Comparison of ENCODE assay signal across 1 cellular context in the genomic region with DNA sequence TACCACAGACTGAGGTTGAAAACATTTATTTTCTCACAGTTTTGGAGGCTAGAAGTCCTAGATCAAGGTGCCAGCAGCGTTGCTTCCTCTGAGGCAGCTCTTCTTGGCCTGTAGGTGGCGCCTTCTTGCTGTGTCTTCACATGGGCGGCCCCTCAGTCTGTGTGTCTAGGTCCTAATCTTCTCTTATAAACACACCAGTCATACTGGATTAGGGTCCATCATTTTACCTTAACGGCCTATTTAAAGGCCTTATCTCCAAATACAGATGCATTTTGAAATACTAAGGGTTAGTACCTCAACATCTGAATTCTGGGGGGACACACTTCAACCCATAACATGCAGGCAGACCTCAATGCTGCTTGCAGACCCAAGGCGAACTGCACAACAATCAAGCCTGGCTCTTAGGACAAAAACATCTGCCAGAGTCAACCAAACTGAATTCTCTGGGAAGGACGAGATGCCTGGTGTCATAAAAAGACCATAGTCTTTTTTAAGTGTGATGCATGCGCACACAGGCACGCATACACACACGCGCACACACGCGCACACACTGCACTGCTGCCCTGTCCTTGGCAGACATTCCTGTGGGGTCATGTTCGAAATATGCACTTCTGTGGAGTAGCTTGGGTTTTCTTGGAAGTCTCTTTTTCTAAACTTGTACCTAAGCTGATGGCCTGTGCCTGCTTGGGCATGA.
TF ChIP-seq lines count a peak whose summit lies in the region.

No MANE protein-coding gene starts in this region.

TF ChIP-seq in HepG2, 621 proteins besides CTCF, POLR2A, EP300 and RAD21 (continued from another document):
- TF ChIP-seq, protein P1, sequence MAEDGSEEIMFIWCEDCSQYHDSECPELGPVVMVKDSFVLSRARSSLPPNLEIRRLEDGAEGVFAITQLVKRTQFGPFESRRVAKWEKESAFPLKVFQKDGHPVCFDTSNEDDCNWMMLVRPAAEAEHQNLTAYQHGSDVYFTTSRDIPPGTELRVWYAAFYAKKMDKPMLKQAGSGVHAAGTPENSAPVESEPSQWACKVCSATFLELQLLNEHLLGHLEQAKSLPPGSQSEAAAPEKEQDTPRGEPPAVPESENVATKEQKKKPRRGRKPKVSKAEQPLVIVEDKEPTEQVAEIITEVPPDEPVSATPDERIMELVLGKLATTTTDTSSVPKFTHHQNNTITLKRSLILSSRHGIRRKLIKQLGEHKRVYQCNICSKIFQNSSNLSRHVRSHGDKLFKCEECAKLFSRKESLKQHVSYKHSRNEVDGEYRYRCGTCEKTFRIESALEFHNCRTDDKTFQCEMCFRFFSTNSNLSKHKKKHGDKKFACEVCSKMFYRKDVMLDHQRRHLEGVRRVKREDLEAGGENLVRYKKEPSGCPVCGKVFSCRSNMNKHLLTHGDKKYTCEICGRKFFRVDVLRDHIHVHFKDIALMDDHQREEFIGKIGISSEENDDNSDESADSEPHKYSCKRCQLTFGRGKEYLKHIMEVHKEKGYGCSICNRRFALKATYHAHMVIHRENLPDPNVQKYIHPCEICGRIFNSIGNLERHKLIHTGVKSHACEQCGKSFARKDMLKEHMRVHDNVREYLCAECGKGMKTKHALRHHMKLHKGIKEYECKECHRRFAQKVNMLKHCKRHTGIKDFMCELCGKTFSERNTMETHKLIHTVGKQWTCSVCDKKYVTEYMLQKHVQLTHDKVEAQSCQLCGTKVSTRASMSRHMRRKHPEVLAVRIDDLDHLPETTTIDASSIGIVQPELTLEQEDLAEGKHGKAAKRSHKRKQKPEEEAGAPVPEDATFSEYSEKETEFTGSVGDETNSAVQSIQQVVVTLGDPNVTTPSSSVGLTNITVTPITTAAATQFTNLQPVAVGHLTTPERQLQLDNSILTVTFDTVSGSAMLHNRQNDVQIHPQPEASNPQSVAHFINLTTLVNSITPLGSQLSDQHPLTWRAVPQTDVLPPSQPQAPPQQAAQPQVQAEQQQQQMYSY (CRISPR knock-in tag; IDR thresholded peaks at IDR 0.05), result no peak
- TF ChIP-seq SMAD9 (CRISPR knock-in tag; IDR thresholded peaks at IDR 0.05), result no peak
- no peak for TF ChIP-seq NFE2 (CRISPR knock-in tag; IDR thresholded peaks at IDR 0.05)
- 0 out of 2 replicates have a peak, but pooled peaks have one; percentile 44 for TF ChIP-seq FOXC1 (CRISPR knock-in tag; IDR thresholded peaks at IDR 0.05; ENCODE audit: borderline replicate concordance)
- peak; percentile 31; the same call in 1 of the 2 replicates for TF ChIP-seq SAP130 (CRISPR knock-in tag; IDR thresholded peaks at IDR 0.05; ENCODE audit: low read depth)
- TF ChIP-seq SMC3 (IDR thresholded peaks at IDR 0.05; ENCODE audit: low read length), result peak; percentile 67; the same call in 1 of the 2 replicates
- TF ChIP-seq ZBTB38 (CRISPR knock-in tag; IDR thresholded peaks at IDR 0.05), result no peak
- no peak for TF ChIP-seq ZNF136 (CRISPR knock-in tag; IDR thresholded peaks at IDR 0.05; ENCODE audit: low read depth)
- peak; percentile 34; the same call in 1 of the 2 replicates for TF ChIP-seq ZNF501 (CRISPR knock-in tag; IDR thresholded peaks at IDR 0.05)
- no peak for TF ChIP-seq ZSCAN30 (CRISPR knock-in tag; IDR thresholded peaks at IDR 0.05)
- no peak for TF ChIP-seq ZNF234 (CRISPR knock-in tag; conservative IDR thresholded peaks at IDR 0.05)
